In genomic region chr11:18699269-18699596, GRCh38 we compare ENCODE assay signal across 8 cellular contexts. TPM values are rescaled to one million over a fixed set of nuclear protein-coding genes. Genes with fewer than 3 reads are reported as not detected.
A peak's percentile ranks its signal among the peaks of the same experiment; 100 is the strongest.
DNase-seq lines count a peak whose midpoint lies in the region; ATAC-seq and TF ChIP-seq lines count a peak whose summit lies in the region.

No MANE protein-coding gene starts in this region.

- H3K4me3 ChIP-seq in right atrium auricular region (peak overlapping the region; percentile 84 to 91), cardiac fibroblast (replicated peaks in 1 of 2; ENCODE audit: low read depth in 2 of 2, low read length in 2 of 2) (peak overlapping the region; percentile 55 to 58), mucosa of rectum (ENCODE audit: low read length in 2 of 2) (peak overlapping the region; percentile 60 to 70), vagina (peak overlapping the region; percentile 69 to 96)

- TF ChIP-seq CTCF in right atrium auricular region (IDR thresholded peaks at IDR 0.05) (no peak), cardiac fibroblast (IDR thresholded peaks at IDR 0.05; ENCODE audit: low read depth, low read length) (no peak), vagina (IDR thresholded peaks at IDR 0.05) (no peak)

- H3K4me1 ChIP-seq in right atrium auricular region (peaks cover 0 to 32% of the 10 kb centered on the region in 2 donors), mucosa of rectum (ENCODE audit: control insufficient read depth in 2 of 2, insufficient read depth in 2 of 2, low read length in 2 of 2) (peaks cover 0 to 2% of the 10 kb centered on the region in 2 donors), vagina (peaks cover 22% of the 10 kb centered on the region)

- H3K36me3 ChIP-seq in right atrium auricular region, result peaks cover 9% of the 10 kb centered on the region
- no peaks in the 10 kb centered on the region for H3K36me3 ChIP-seq in mucosa of rectum (ENCODE audit: control insufficient read depth in 2 of 2, insufficient read depth in 2 of 2, low read length in 2 of 2)
- H3K36me3 ChIP-seq in vagina, result peaks cover 0 to 4% of the 10 kb centered on the region in 2 donors

- H3K27ac ChIP-seq in right atrium auricular region (peak overlapping the region; percentile 86 to 87), mucosa of rectum (ENCODE audit: low read depth in 2 of 2, low read length in 2 of 2) (peak overlapping the region; percentile 32 to 60), vagina (peak overlapping the region; percentile 88)

- no peak for DNase-seq in right atrium auricular region (ENCODE audit: low spot score)
- no peak for DNase-seq in left ventricle myocardium superior
- DNase-seq in cardiac fibroblast (ENCODE audit: low read depth in 2 of 2), result no peak
- no peak for DNase-seq in vagina (ENCODE audit: extremely low spot score in 2 of 2)
- DNase-seq in sciatic nerve (ENCODE audit: low spot score), result no peak
- no peak for DNase-seq in head of caudate nucleus

- H3K27me3 ChIP-seq in right atrium auricular region (no peaks in the 10 kb centered on the region), mucosa of rectum (ENCODE audit: control insufficient read depth in 2 of 2, insufficient read depth in 2 of 2, low read length in 2 of 2) (peaks cover 0 to 4% of the 10 kb centered on the region in 2 donors), vagina (no peaks in the 10 kb centered on the region)

- no peak for TF ChIP-seq POLR2A in vagina (IDR thresholded peaks at IDR 0.05)

- ATAC-seq in left ventricle myocardium superior (no peak), GM19463 (IDR thresholded peaks at IDR 0.05; ENCODE audit: unreplicated experiment) (no peak), sciatic nerve (no peak)

- peak overlapping the region; percentile 14 to 71 for H3K9ac ChIP-seq in mucosa of rectum (ENCODE audit: low read depth in 1 of 2, low read length in 2 of 2)

- H3K9me3 ChIP-seq in right atrium auricular region, result no peaks in the 10 kb centered on the region
- H3K9me3 ChIP-seq in mucosa of rectum (ENCODE audit: control insufficient read depth in 2 of 2, low read length in 2 of 2), result no peaks in the 10 kb centered on the region
- H3K9me3 ChIP-seq in vagina, result no peaks in the 10 kb centered on the region

- intact Hi-C loops in left ventricle myocardium superior (cut with micrococcal nuclease), result no loop called here
- intact Hi-C loops in vagina (cut with DNase I), result no loop called here
- intact Hi-C loops in sciatic nerve (cut with DNase I), result no loop called here
- intact Hi-C loops in head of caudate nucleus (cut with DNase I), result loop anchor here (5.0 kb wide), 1 partner anchor 67 kb away; the partner anchor contains the start of gene SPTY2D1

RNA-seq across cellular contexts. Expression of gene TMEM86A, which starts 0.7 kb away (rescaled TPM):
- total RNA-seq in right atrium auricular region (1 to 10 TPM; 2.6 to 4.6 TPM), left ventricle myocardium superior (4.5 TPM), vagina (26.8 TPM), sciatic nerve (7.0 TPM)

RNA-seq across cellular contexts. Expression of gene IGSF22, which starts 26.8 kb away (rescaled TPM):
- total RNA-seq in right atrium auricular region (under 1 TPM in 1 of 2 donors, not detected in 1; 0.39 TPM), left ventricle myocardium superior (0.94 TPM), vagina (not detected), sciatic nerve (0.58 TPM)
